Comparison of ENCODE assay signal across 11 cellular contexts in the genomic region with DNA sequence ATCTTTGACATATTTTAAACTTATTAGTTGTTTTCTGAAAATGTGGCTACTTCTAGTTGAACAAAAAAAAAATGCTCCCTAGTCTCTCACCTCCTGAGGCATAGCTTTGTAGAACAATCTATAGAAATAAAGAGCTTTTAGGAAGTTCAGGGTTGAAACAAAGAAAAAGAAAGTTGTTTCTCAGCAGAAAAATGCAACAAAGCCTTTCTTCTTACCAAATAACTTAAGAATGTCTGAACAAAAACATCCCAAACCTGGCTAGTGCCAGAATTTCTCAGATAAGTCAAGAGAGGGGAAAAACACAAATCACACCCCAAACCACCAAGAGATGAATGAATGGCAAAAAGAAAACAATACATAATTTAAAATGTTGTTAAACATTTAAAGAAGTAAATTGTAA.
DNase-seq lines count a peak whose midpoint lies in the region; ATAC-seq and TF ChIP-seq lines count a peak whose summit lies in the region.
"Had no signal": no experiment of that assay in that cellular context is flagged by ENCODE, and none has a peak within 500 bp of the region (broad histone marks: within the 10 kb centered on the region; RNA-seq: fewer than 3 reads in every experiment).

No MANE protein-coding gene starts in this region.

- no peak for ATAC-seq in foreskin keratinocyte
- ATAC-seq in stimulated activated effector memory CD8-positive, alpha-beta T cell treated with anti-CD3 and anti-CD28 coated beads, Interleukin-12 subunit alpha, Interleukin-12 subunit beta, amount 100 ng/mL, for 72 hours = no peak
- no peak for ATAC-seq in HG03159 (IDR thresholded peaks at IDR 0.05; ENCODE audit: unreplicated experiment)

- H3K9me3 Mint-ChIP-seq in T-helper 2 cell treated with Interferon-gamma antibody and Interleukin-4, amounts not matched to agents 5 μg/mL and 100 μg/mL, for 36 hours = no peaks in the 10 kb centered on the region
- H3K9me3 Mint-ChIP-seq in activated naive CD8-positive, alpha-beta T cell (ENCODE audit: low read depth) = no peaks in the 10 kb centered on the region
- H3K9me3 Mint-ChIP-seq in stimulated activated effector memory CD8-positive, alpha-beta T cell treated with anti-CD3 and anti-CD28 coated beads, Interleukin-12 subunit alpha, Interleukin-12 subunit beta, amount 100 ng/mL, for 72 hours = no peaks in the 10 kb centered on the region

- peak overlapping the region; percentile 47 for H3K27ac Mint-ChIP-seq in T-helper 2 cell treated with Interferon-gamma antibody and Interleukin-4, amounts not matched to agents 5 μg/mL and 100 μg/mL, for 36 hours
- H3K27ac Mint-ChIP-seq in activated naive CD8-positive, alpha-beta T cell = peak overlapping the region; percentile 91
- peak overlapping the region; percentile 8 for H3K27ac Mint-ChIP-seq in stimulated activated effector memory CD8-positive, alpha-beta T cell treated with anti-CD3 and anti-CD28 coated beads, Interleukin-12 subunit alpha, Interleukin-12 subunit beta, amount 100 ng/mL, for 72 hours

- no peak overlapping the region for H3K4me3 Mint-ChIP-seq in T-helper 2 cell treated with Interferon-gamma antibody and Interleukin-4, amounts not matched to agents 5 μg/mL and 100 μg/mL, for 36 hours
- H3K4me3 Mint-ChIP-seq in activated naive CD8-positive, alpha-beta T cell = peak overlapping the region; percentile 52
- no peak overlapping the region for H3K4me3 Mint-ChIP-seq in stimulated activated effector memory CD8-positive, alpha-beta T cell treated with anti-CD3 and anti-CD28 coated beads, Interleukin-12 subunit alpha, Interleukin-12 subunit beta, amount 100 ng/mL, for 72 hours

- peaks cover 52% of the 10 kb centered on the region for H3K4me1 Mint-ChIP-seq in T-helper 2 cell treated with Interferon-gamma antibody and Interleukin-4, amounts not matched to agents 5 μg/mL and 100 μg/mL, for 36 hours (ENCODE audit: low read depth)
- peaks cover 82% of the 10 kb centered on the region for H3K4me1 Mint-ChIP-seq in activated naive CD8-positive, alpha-beta T cell (ENCODE audit: low read depth)
- H3K4me1 Mint-ChIP-seq in stimulated activated effector memory CD8-positive, alpha-beta T cell treated with anti-CD3 and anti-CD28 coated beads, Interleukin-12 subunit alpha, Interleukin-12 subunit beta, amount 100 ng/mL, for 72 hours = peaks cover 39% of the 10 kb centered on the region

- peaks cover 16% of the 10 kb centered on the region for H3K36me3 Mint-ChIP-seq in T-helper 2 cell treated with Interferon-gamma antibody and Interleukin-4, amounts not matched to agents 5 μg/mL and 100 μg/mL, for 36 hours (ENCODE audit: low read depth)
- peaks cover 32% of the 10 kb centered on the region for H3K36me3 Mint-ChIP-seq in activated naive CD8-positive, alpha-beta T cell
- H3K36me3 Mint-ChIP-seq in stimulated activated effector memory CD8-positive, alpha-beta T cell treated with anti-CD3 and anti-CD28 coated beads, Interleukin-12 subunit alpha, Interleukin-12 subunit beta, amount 100 ng/mL, for 72 hours = no peaks in the 10 kb centered on the region

- no peaks in the 10 kb centered on the region for H3K27me3 Mint-ChIP-seq in T-helper 2 cell treated with Interferon-gamma antibody and Interleukin-4, amounts not matched to agents 5 μg/mL and 100 μg/mL, for 36 hours (ENCODE audit: low read depth)
- no peaks in the 10 kb centered on the region for H3K27me3 Mint-ChIP-seq in activated naive CD8-positive, alpha-beta T cell

- TF ChIP-seq CTCF in foreskin keratinocyte (conservative IDR thresholded peaks at IDR 0.05) = no peak

- H3K27ac ChIP-seq in foreskin keratinocyte = peak overlapping the region; percentile 13
- H3K27ac ChIP-seq: 22Rv1 had no signal

- peaks cover 36% of the 10 kb centered on the region for H3K4me1 ChIP-seq in foreskin keratinocyte

- no peak for DNase-seq in T-helper 2 cell treated with Interferon-gamma antibody and Interleukin-4, amounts not matched to agents 5 μg/mL and 100 μg/mL, for 36 hours (ENCODE audit: low spot score)
- DNase-seq in T-helper 2 cell (no peak), foreskin keratinocyte (no peak), NCI-H524 treated with DMSO at 0.1 percent for 48 hours (lab: John Stamatoyannopoulos, UW) (no peak), mesenteric fat pad (ENCODE audit: low spot score) (no peak)
- no peak for DNase-seq in stimulated activated effector memory CD8-positive, alpha-beta T cell treated with anti-CD3 and anti-CD28 coated beads, Interleukin-12 subunit alpha, Interleukin-12 subunit beta, amount 100 ng/mL, for 72 hours (ENCODE audit: low spot score in 2 of 2)
- DNase-seq: activated CD4-positive, CD25-positive, alpha-beta regulatory T cell; cerebellar nuclear complex had no signal

- no peaks in the 10 kb centered on the region for H3K27me3 ChIP-seq in foreskin keratinocyte

Comparison
In these comparisons a context has a peak if more than half of its experiments do, and no peak if none do; other contexts are left out.
1. H3K27ac Mint-ChIP-seq: peak in every context shown above with its lines; median percentile 91 in activated naive CD8-positive, alpha-beta T cell; 47 in T-helper 2 cell treated with Interferon-gamma antibody and Interleukin-4, amounts not matched to agents 5 μg/mL and 100 μg/mL, for 36 hours; 8 in stimulated activated effector memory CD8-positive, alpha-beta T cell treated with anti-CD3 and anti-CD28 coated beads, Interleukin-12 subunit alpha, Interleukin-12 subunit beta, amount 100 ng/mL, for 72 hours.